Comparison of ENCODE assay signal across 16 cellular contexts in the genomic region with DNA sequence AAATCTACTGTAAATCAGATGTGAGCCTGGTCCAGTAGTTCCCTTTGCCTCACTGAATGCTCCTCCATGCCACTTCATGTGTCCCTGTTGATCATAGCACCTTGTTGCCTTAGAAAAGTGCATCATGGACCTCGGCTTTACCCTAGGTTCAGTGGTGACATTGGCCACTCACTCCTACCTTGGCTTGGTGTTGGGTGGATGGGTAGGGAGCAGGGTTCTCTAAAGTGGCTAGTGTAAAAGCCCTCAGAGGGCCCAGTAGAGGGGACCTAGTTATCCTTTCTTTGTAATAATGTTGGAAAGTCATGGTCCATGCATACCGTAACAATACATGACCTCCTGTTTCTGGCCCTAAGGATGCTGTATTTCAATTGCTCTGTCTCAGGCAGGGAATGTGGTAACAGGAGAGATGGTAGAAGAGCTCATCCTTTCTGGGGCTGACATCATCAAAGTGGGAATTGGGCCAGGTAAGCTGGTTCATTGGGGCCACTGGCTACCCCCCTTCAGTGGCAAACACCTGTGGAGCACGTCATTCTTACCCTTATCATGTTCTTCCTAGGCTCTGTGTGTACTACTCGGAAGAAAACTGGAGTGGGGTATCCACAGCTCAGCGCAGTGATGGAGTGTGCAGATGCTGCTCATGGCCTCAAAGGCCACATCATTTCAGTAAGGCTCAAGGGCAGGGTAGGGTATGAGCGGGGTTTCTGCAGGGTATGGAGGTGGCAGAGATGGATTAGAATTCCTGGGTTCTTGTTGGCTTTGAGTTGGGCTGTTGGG. TPM values are rescaled to one million over a fixed set of nuclear protein-coding genes. Genes with fewer than 3 reads are reported as not detected.
DNase-seq lines count a peak whose midpoint lies in the region; ATAC-seq lines count a peak whose summit lies in the region.
"Had no signal": no experiment of that assay in that cellular context is flagged by ENCODE, and none has a peak within 500 bp of the region (broad histone marks: within the 10 kb centered on the region; RNA-seq: fewer than 3 reads in every experiment).

No MANE protein-coding gene starts in this region.

- no peaks in the 10 kb centered on the region for H3K27me3 ChIP-seq in stomach smooth muscle (ENCODE audit: control insufficient read depth in 1 of 2, insufficient read depth in 2 of 2, low read length in 2 of 2)
- H3K27me3 ChIP-seq: cardiac muscle cell had no signal

- peaks cover 42% of the 10 kb centered on the region for H3K4me1 ChIP-seq in stomach smooth muscle (ENCODE audit: control insufficient read depth, insufficient read depth, low read length)

- H3K27me3 Mint-ChIP-seq in T-helper 17 cell: no peaks in the 10 kb centered on the region

- no peak overlapping the region for H3K4me3 ChIP-seq in stomach smooth muscle (ENCODE audit: low read length in 2 of 2)
- H3K4me3 ChIP-seq: cardiac muscle cell had no signal

- peaks cover 50 to 58% of the 10 kb centered on the region in 2 donors for H3K36me3 ChIP-seq in stomach smooth muscle (ENCODE audit: control insufficient read depth in 2 of 2, insufficient read depth in 2 of 2, low read length in 2 of 2)

- DNase-seq in activated naive CD4-positive, alpha-beta T cell treated with anti-CD3 and anti-CD28 coated beads, Interleukin-2, amount 50 U/mL, for 72 hours (ENCODE audit: low spot score in 2 of 2): peak in 1 of 2 donors; percentile 52
- DNase-seq in activated naive CD4-positive, alpha-beta T cell (lab: John Stamatoyannopoulos, UW): no peak
- DNase-seq in T-helper 17 cell (no peak), mesenteric fat pad (ENCODE audit: low spot score) (peak; percentile 37), HUDEP-2 (lab: John Stamatoyannopoulos, UW; ENCODE audit: unreplicated experiment in 76 of 76) (no peak)
- DNase-seq: activated CD4-positive, alpha-beta T cell treated with anti-CD3 and anti-CD28 coated beads for 4 hours; amygdala; mesendoderm; NCI-H187 treated with DMSO at 0.1 percent for 48 hours; NCI-H748 treated with DMSO at 0.1 percent for 48 hours had no signal

- H3K9me3 Mint-ChIP-seq in activated naive CD4-positive, alpha-beta T cell treated with anti-CD3 and anti-CD28 coated beads, Interleukin-2, amount 50 U/mL, for 72 hours: no peaks in the 10 kb centered on the region
- H3K9me3 Mint-ChIP-seq: nephron had no signal

- H3K36me3 Mint-ChIP-seq in activated naive CD4-positive, alpha-beta T cell treated with anti-CD3 and anti-CD28 coated beads, Interleukin-2, amount 50 U/mL, for 72 hours: peaks cover 31 to 78% of the 10 kb centered on the region in 2 donors
- H3K36me3 Mint-ChIP-seq in T-helper 17 cell (ENCODE audit: low read depth): peaks cover 18% of the 10 kb centered on the region

- H3K4me1 Mint-ChIP-seq in T-helper 17 cell: peaks cover 53% of the 10 kb centered on the region

- no peaks in the 10 kb centered on the region for H3K9me3 ChIP-seq in T-helper 17 cell (ENCODE audit: control insufficient read depth, low read length, poor library complexity, severe bottlenecking)
- no peaks in the 10 kb centered on the region for H3K9me3 ChIP-seq in stomach smooth muscle (ENCODE audit: control insufficient read depth in 2 of 2, low read length in 2 of 2)

- ATAC-seq in activated naive CD4-positive, alpha-beta T cell treated with anti-CD3 and anti-CD28 coated beads, Interleukin-2, amount 50 U/mL, for 72 hours: no peak
- ATAC-seq in T-helper 17 cell: no peak
- no peak for ATAC-seq in GM21737 (IDR thresholded peaks at IDR 0.05; ENCODE audit: unreplicated experiment)
- ATAC-seq in HG02763 (IDR thresholded peaks at IDR 0.05; ENCODE audit: unreplicated experiment): no peak

- peak overlapping the region in 1 of 2 donors; percentile 13 for H3K9ac ChIP-seq in stomach smooth muscle (ENCODE audit: low read length in 2 of 2)

- peak overlapping the region; percentile 28 for H3K4me3 Mint-ChIP-seq in T-helper 17 cell

- H3K27ac ChIP-seq in stomach smooth muscle (ENCODE audit: low read length): peak overlapping the region; percentile 37
- H3K27ac ChIP-seq: C4-2B, cardiac muscle cell had no signal

- H3K27ac Mint-ChIP-seq in activated naive CD4-positive, alpha-beta T cell treated with anti-CD3 and anti-CD28 coated beads, Interleukin-2, amount 50 U/mL, for 72 hours: peak overlapping the region; percentile 12 to 69
- peak overlapping the region; percentile 91 for H3K27ac Mint-ChIP-seq in T-helper 17 cell
- H3K27ac Mint-ChIP-seq: nephron had no signal

RNA-seq across cellular contexts. Expression of a gene that starts 4.1 kb away (rescaled TPM):
- 100 to 1,000 TPM in 1 of 2 donors, 10 to 100 TPM in 1; 62.6 to 106 TPM for total RNA-seq in activated naive CD4-positive, alpha-beta T cell treated with anti-CD3 and anti-CD28 coated beads, Interleukin-2, amount 50 U/mL, for 72 hours
- total RNA-seq in T-helper 17 cell (10 to 100 TPM; 37.0 to 44.0 TPM), mesenteric fat pad (46.5 TPM)

RNA-seq across cellular contexts. Expression of a gene that starts 4.7 kb away (rescaled TPM):
- total RNA-seq in activated naive CD4-positive, alpha-beta T cell treated with anti-CD3 and anti-CD28 coated beads, Interleukin-2, amount 50 U/mL, for 72 hours: 100 to 1,000 TPM; 172 to 210 TPM
- total RNA-seq in T-helper 17 cell (10 to 100 TPM; 90.0 to 99.5 TPM), mesenteric fat pad (169 TPM)

RNA-seq across cellular contexts. Expression of a gene that starts 5.5 kb away (rescaled TPM):
- total RNA-seq in activated naive CD4-positive, alpha-beta T cell treated with anti-CD3 and anti-CD28 coated beads, Interleukin-2, amount 50 U/mL, for 72 hours: 100 to 1,000 TPM in 1 of 2 donors, 10 to 100 TPM in 1; 80.0 to 101 TPM
- total RNA-seq in T-helper 17 cell: 100 to 1,000 TPM; 106 to 107 TPM
- 73.3 TPM for total RNA-seq in mesenteric fat pad

RNA-seq across cellular contexts. Expression of a gene that starts 21.0 kb away (rescaled TPM):
- total RNA-seq in activated naive CD4-positive, alpha-beta T cell treated with anti-CD3 and anti-CD28 coated beads, Interleukin-2, amount 50 U/mL, for 72 hours: 1 to 10 TPM; 5.5 to 7.4 TPM
- total RNA-seq in T-helper 17 cell (1 to 10 TPM; 4.0 to 5.9 TPM), mesenteric fat pad (10.3 TPM)

RNA-seq across cellular contexts. Expression of a gene that starts 23.6 kb away (rescaled TPM):
- 10 to 100 TPM; 69.2 to 74.2 TPM for total RNA-seq in activated naive CD4-positive, alpha-beta T cell treated with anti-CD3 and anti-CD28 coated beads, Interleukin-2, amount 50 U/mL, for 72 hours
- 10 to 100 TPM; 69.9 to 77.2 TPM for total RNA-seq in T-helper 17 cell
- total RNA-seq in mesenteric fat pad: 58.7 TPM
